In genomic region chr3:104887619-104888018, GRCh38 we compare ENCODE assay signal across 2 cellular contexts.
TF ChIP-seq lines count a peak whose summit lies in the region.

No MANE protein-coding gene starts in this region.

TF ChIP-seq in SK-N-SH, 30 proteins besides CTCF, POLR2A, EP300 and RAD21 (continued from another document):
- no peak for TF ChIP-seq TAF1 (IDR thresholded peaks at IDR 0.05; ENCODE audit: borderline replicate concordance, low read depth, low read length)
- no peak for TF ChIP-seq CHD2 (IDR thresholded peaks at IDR 0.05; ENCODE audit: low read length, partially characterized antibody)
- no peak for TF ChIP-seq PBX3 (IDR thresholded peaks at IDR 0.05)
- TF ChIP-seq NFIC (IDR thresholded peaks at IDR 0.05; ENCODE audit: borderline replicate concordance): no peak
- TF ChIP-seq NRF1 (IDR thresholded peaks at IDR 0.05; ENCODE audit: low read depth, low read length): no peak
- no peak for TF ChIP-seq ZBTB33 (IDR thresholded peaks at IDR 0.05; ENCODE audit: borderline replicate concordance, low read depth)
- TF ChIP-seq ELF1 (IDR thresholded peaks at IDR 0.05): no peak
TF ChIP-seq in SK-N-SH: peak in this region for 0.

TF ChIP-seq in SK-N-SH treated with all-trans-retinoic acid at 6 μM for 48 hours, 23 proteins besides CTCF, POLR2A, EP300 and RAD21 (continued from another document):
- TF ChIP-seq ZNF8 (CRISPR knock-in tag; IDR thresholded peaks at IDR 0.05): no peak
- no peak for TF ChIP-seq SNAI2 (CRISPR knock-in tag; IDR thresholded peaks at IDR 0.05)
- TF ChIP-seq ZNF565 (CRISPR knock-in tag; conservative IDR thresholded peaks at IDR 0.05; ENCODE audit: low read depth): no peak
TF ChIP-seq in SK-N-SH treated with all-trans-retinoic acid at 6 μM for 48 hours: peak in this region for 0.
